8 cellular contexts compared by ENCODE assay signal in the genomic region with DNA sequence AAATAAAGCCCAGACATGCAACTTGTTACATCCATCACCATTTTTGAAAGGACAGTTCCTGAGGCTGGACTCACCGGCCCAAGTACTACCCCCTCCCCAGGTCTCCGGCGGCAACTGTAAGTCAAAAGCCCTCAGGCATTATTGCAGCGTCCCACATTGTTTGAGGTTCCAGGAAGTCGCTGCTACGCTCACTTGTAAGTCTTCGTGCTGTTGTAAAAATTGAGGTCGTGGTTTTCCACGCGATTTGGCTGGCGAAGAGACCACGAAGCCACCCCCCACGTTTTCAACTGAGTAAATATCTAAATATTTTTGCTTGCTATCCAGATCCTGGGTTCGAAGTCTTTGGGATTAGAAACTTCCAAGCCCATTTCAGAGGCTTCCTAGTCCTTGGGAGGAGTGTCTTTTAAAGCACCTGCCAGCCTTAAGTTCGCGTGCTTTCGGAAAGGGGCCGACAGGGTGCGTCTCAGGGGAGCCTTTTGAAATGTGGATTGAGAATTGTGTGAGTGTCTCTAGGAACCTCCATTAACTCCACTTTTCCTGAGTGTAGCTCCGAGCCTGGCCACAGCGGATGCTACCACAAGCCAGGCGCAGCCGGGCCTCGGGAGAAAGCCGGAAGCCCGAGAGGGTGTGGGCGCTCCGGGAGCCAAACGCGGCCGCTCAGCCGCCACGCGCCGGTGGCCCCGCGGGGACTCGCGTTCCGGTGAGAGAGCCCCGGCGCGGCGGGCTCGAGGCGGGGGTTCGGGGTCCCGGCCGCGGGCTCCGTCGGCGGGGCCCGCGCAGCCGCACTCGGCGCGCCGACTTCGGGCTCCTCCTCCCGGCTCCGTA. TPM values are rescaled to one million over a fixed set of nuclear protein-coding genes. Genes with fewer than 3 reads are reported as not detected.
DNase-seq lines count a peak whose midpoint lies in the region; ATAC-seq, FAIRE-seq and TF ChIP-seq lines count a peak whose summit lies in the region.

A gene with protein sequence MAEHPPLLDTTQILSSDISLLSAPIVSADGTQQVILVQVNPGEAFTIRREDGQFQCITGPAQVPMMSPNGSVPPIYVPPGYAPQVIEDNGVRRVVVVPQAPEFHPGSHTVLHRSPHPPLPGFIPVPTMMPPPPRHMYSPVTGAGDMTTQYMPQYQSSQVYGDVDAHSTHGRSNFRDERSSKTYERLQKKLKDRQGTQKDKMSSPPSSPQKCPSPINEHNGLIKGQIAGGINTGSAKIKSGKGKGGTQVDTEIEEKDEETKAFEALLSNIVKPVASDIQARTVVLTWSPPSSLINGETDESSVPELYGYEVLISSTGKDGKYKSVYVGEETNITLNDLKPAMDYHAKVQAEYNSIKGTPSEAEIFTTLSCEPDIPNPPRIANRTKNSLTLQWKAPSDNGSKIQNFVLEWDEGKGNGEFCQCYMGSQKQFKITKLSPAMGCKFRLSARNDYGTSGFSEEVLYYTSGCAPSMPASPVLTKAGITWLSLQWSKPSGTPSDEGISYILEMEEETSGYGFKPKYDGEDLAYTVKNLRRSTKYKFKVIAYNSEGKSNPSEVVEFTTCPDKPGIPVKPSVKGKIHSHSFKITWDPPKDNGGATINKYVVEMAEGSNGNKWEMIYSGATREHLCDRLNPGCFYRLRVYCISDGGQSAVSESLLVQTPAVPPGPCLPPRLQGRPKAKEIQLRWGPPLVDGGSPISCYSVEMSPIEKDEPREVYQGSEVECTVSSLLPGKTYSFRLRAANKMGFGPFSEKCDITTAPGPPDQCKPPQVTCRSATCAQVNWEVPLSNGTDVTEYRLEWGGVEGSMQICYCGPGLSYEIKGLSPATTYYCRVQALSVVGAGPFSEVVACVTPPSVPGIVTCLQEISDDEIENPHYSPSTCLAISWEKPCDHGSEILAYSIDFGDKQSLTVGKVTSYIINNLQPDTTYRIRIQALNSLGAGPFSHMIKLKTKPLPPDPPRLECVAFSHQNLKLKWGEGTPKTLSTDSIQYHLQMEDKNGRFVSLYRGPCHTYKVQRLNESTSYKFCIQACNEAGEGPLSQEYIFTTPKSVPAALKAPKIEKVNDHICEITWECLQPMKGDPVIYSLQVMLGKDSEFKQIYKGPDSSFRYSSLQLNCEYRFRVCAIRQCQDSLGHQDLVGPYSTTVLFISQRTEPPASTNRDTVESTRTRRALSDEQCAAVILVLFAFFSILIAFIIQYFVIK (plus strand): TSS at position 812 of the 825 bp plus-strand sequence. CDS start 30,279 bp downstream, outside the sequence.

- peak; percentile 42 for DNase-seq in D721Med (ENCODE audit: insufficient read length, low spot score)
- DNase-seq in HuH-7 (ENCODE audit: low spot score) = peak; percentile 52
- peak; percentile 20 for DNase-seq in SKM-1 (lab: John Stamatoyannopoulos, UW; ENCODE audit: unreplicated experiment)
- DNase-seq in astrocyte of the cerebellum (ENCODE audit: low read depth) = peak; percentile 58
- peak; percentile 85 for DNase-seq in hepatic stellate cell (ENCODE audit: low spot score)
- peak; percentile 48 for DNase-seq in renal cortical epithelial cell (ENCODE audit: low read depth)

- H3K4me3 ChIP-seq in astrocyte of the cerebellum (ENCODE audit: low read depth, low read length) = peak within 1 kb of the TSS; percentile 88

- FAIRE-seq in D721Med (lab: Jason Lieb, UNC) = no peak

- in situ Hi-C loops in astrocyte of the cerebellum (cut with HindIII; ENCODE audit: low sequenced_read_pairs) = loop anchor here (10.0 kb wide), 2 partner anchors 49 to 229 kb away; no protein-coding TSS in a partner anchor

- no peak for TF ChIP-seq CTCF in D721Med (IDR thresholded peaks at IDR 0.05; ENCODE audit: insufficient read depth, missing control alignments)
- TF ChIP-seq CTCF in astrocyte of the cerebellum (IDR thresholded peaks at IDR 0.05; ENCODE audit: low read depth, low read length, missing control alignments) = peak; percentile 19

- ATAC-seq in GM19463 (IDR thresholded peaks at IDR 0.05; ENCODE audit: unreplicated experiment) (peak; percentile 16), HG03039 (IDR thresholded peaks at IDR 0.05; ENCODE audit: unreplicated experiment) (no peak)

RNA-seq across cellular contexts. Expression of the gene that starts here (rescaled TPM):
- total RNA-seq in renal cortical epithelial cell = 58.0 and 87.5 TPM in 2 replicates

Comparison
In these comparisons a context has a peak if more than half of its experiments do, and no peak if none do; other contexts are left out.
1. DNase-seq: peak in every context shown above with its lines; median percentile 85 in hepatic stellate cell; 58 in astrocyte of the cerebellum; 52 in HuH-7; 48 in renal cortical epithelial cell; 42 in D721Med; 20 in SKM-1.